Comparison of ENCODE assay signal across 15 cellular contexts in the genomic region with DNA sequence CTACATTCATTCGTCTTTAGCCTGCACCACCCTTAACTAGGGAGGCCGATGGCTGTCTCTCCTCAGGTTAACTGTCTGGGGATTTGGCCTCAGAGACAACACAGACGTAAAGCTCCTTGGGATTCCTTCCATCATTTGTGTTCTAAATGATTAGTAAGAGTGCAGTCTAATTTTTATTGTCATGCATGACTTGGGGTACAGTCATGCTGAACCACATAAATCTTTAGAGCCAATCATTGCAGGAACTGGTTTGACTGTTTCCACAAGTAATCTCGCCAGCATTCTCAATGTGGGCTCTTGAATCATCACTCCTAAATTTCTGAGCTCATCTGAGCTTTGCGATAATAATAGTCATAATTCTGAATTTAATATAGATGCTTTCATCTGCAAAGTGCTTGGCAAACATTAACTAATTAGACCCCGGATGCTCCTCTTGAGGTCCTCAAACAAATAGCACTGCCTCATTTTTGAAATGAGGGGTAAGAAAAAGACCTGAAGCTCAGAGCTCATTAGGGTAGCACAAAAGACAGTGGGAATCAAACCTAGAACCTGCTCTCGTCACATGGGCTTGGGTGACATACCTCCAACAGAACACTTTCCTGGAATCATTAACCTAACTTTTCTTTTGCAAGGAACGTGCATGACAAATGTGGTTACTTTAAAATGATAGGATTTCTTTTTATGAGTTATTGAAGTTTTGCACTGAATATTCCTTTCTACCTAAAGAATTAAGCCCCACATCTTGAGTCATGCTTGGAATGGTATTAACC.
DNase-seq lines count a peak whose midpoint lies in the region; ATAC-seq and TF ChIP-seq lines count a peak whose summit lies in the region.
"Had no signal": no experiment of that assay in that cellular context is flagged by ENCODE, and none has a peak within 500 bp of the region (broad histone marks: within the 10 kb centered on the region; RNA-seq: fewer than 3 reads in every experiment).

No MANE protein-coding gene starts in this region.

- no peak overlapping the region for H3K4me3 ChIP-seq in kidney epithelial cell (ENCODE audit: low read depth, low read length)
- H3K4me3 ChIP-seq: upper lobe of left lung had no signal

- no peaks in the 10 kb centered on the region for H3K36me3 Mint-ChIP-seq in activated T-cell treated with anti-CD3 and anti-CD28 coated beads, Interleukin-2, amount 50 U/mL, for 4 hours (ENCODE audit: insufficient read depth)

- H3K27ac ChIP-seq in VCaP: peak overlapping the region; percentile 43
- H3K27ac ChIP-seq: upper lobe of left lung had no signal

- H3K36me3 ChIP-seq in kidney epithelial cell (ENCODE audit: control insufficient read depth, insufficient read depth, low read length): no peaks in the 10 kb centered on the region
- H3K36me3 ChIP-seq: upper lobe of left lung had no signal

- no peak overlapping the region for H3K4me3 Mint-ChIP-seq in activated T-cell treated with anti-CD3 and anti-CD28 coated beads, Interleukin-2, amount 50 U/mL, for 4 hours

- intact Hi-C loops in left colon (cut with DNase I, micrococcal nuclease): no loop called here

- H3K27me3 Mint-ChIP-seq in activated T-cell treated with anti-CD3 and anti-CD28 coated beads, Interleukin-2, amount 50 U/mL, for 4 hours (ENCODE audit: low read depth): peaks cover 6% of the 10 kb centered on the region

- DNase-seq in AG09319 (ENCODE audit: extremely low read depth, low read depth) (peak; percentile 67), NCI-H1105 (lab: John Stamatoyannopoulos, UW) (peak; percentile 30), kidney epithelial cell (ENCODE audit: low read depth) (peak; percentile 74), left colon (no peak)
- DNase-seq in activated T-cell treated with anti-CD3 and anti-CD28 coated beads, Interleukin-2, amount 50 U/mL, for 4 hours: no peak
- DNase-seq: activated CD4-positive, alpha-beta T cell treated with anti-CD3 and anti-CD28 coated beads, Interleukin-2, amount 50 U/mL, for 4 hours; DMS53; hypothalamus; NCI-H2171; OCI-M1; stimulated activated CD4-positive, alpha-beta T cell treated with anti-CD3 and anti-CD28 coated beads, Interleukin-15, amount 100 ng/mL, for 24 hours; upper lobe of left lung had no signal

- H3K4me1 Mint-ChIP-seq in activated T-cell treated with anti-CD3 and anti-CD28 coated beads, Interleukin-2, amount 50 U/mL, for 4 hours (ENCODE audit: low read depth): no peaks in the 10 kb centered on the region

- H3K27me3 ChIP-seq in kidney epithelial cell (ENCODE audit: control insufficient read depth, insufficient read depth, low read length): no peaks in the 10 kb centered on the region
- H3K27me3 ChIP-seq: upper lobe of left lung had no signal

- TF ChIP-seq CTCF in AG09319 (IDR thresholded peaks at IDR 0.05; ENCODE audit: low read depth, low read length) (no peak), VCaP (conservative IDR thresholded peaks at IDR 0.05) (no peak), kidney epithelial cell (IDR thresholded peaks at IDR 0.05; ENCODE audit: insufficient read depth, low read length, poor library complexity, severe bottlenecking) (no peak)

- peaks cover 6% of the 10 kb centered on the region for H3K9me3 Mint-ChIP-seq in activated T-cell treated with anti-CD3 and anti-CD28 coated beads, Interleukin-2, amount 50 U/mL, for 4 hours

- no peak for ATAC-seq in HG02642 (IDR thresholded peaks at IDR 0.05; ENCODE audit: poor library complexity, unreplicated experiment)
- no peak for ATAC-seq in HG02884 (IDR thresholded peaks at IDR 0.05; ENCODE audit: unreplicated experiment)
- ATAC-seq in left colon: no peak
- ATAC-seq in activated T-cell treated with anti-CD3 and anti-CD28 coated beads, Interleukin-2, amount 50 U/mL, for 4 hours: no peak

Comparison
In these comparisons a context has a peak if more than half of its experiments do, and no peak if none do; other contexts are left out.
1. DNase-seq: peak in AG09319 (single experiment), NCI-H1105 (single experiment) and kidney epithelial cell (single experiment); none in left colon (0 of 2) and activated T-cell treated with anti-CD3 and anti-CD28 coated beads, Interleukin-2, amount 50 U/mL, for 4 hours (single experiment).